ENCODE assay signal across 29 cellular contexts in the genomic region with DNA sequence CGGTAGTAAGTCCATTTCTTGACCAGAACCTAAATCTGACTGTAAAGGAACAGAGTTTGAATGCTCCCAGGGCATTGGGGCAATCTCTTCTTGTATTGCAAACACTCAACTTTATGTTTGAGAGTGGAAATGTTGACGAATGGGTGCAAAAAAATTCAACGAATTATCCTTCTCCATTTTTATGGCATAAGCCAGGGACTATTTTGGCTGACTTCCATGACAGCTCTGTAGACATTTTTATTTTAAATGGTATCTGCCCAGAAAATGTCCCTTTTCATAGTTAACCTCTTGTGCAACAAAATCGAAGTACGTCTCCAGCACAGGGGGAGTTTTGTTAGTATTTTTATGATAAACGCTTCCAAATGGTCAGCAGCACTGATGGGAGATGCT. TPM values are rescaled to one million over a fixed set of nuclear protein-coding genes. Genes with fewer than 3 reads are reported as not detected.
DNase-seq lines count a peak whose midpoint lies in the region; ATAC-seq and TF ChIP-seq lines count a peak whose summit lies in the region.
"Had no signal": no experiment of that assay in that cellular context is flagged by ENCODE, and none has a peak within 500 bp of the region (broad histone marks: within the 10 kb centered on the region; RNA-seq: fewer than 3 reads in every experiment).

No MANE protein-coding gene starts in this region.

- DNase-seq in HCT116 (ENCODE audit: low read depth, low spot score) (no peak), WTC11 (ENCODE audit: low spot score) (no peak), lower lobe of right lung (no peak), type B pancreatic cell (ENCODE audit: extremely low spot score, unreplicated experiment) (no peak), NCI-H146 (lab: John Stamatoyannopoulos, UW) (no peak), OCI-M2 (lab: John Stamatoyannopoulos, UW; ENCODE audit: unreplicated experiment) (no peak)
- DNase-seq in stimulated activated CD4-positive, alpha-beta T cell treated with anti-CD3 and anti-CD28 coated beads, Interleukin-1b, Interleukin-23, amount 100 ng/mL, for 48 hours, result no peak
- DNase-seq: activated CD8-positive, alpha-beta memory T cell treated with anti-CD3 and anti-CD28 coated beads, Interleukin-2, amount 10 ng/mL, durations not matched to agents 7 days and 5 days; activated gamma-delta T cell treated with Interleukin-2 at 50 U/mL for 16 hours; activated naive CD8-positive, alpha-beta T cell treated with anti-CD3 and anti-CD28 coated beads, Interleukin-2, amount 10 ng/mL, durations not matched to agents 7 days and 5 days; activated T-cell treated with anti-CD3 and anti-CD28 coated beads, Interleukin-2, amount 50 U/mL, for 4 hours; CD4-positive, CD25-positive, alpha-beta regulatory T cell; DND-41; GF-D8; head of caudate nucleus; KBM-7; kidney glomerular epithelial cell; NCI-H1092 treated with DMSO at 0.1 percent for 48 hours; NCI-H187; NCI-H2171; NCI-H510A; nephron progenitor cell; ovary; retina; SK-N-SH had no signal

- H3K27me3 Mint-ChIP-seq in WTC11 (ENCODE audit: low read depth) (peaks cover 49% of the 10 kb centered on the region), type B pancreatic cell (peaks cover 45% of the 10 kb centered on the region)

- no peak for TF ChIP-seq RAD21 in HCT116 (IDR thresholded peaks at IDR 0.05; ENCODE audit: low read depth)

- H3K4me1 ChIP-seq in HCT116 (ENCODE audit: control insufficient read depth in 1 of 2, insufficient read depth in 2 of 2, low read length in 2 of 2), result peaks cover 31 to 56% of the 10 kb centered on the region in 2 experiments
- peaks cover 10% of the 10 kb centered on the region for H3K4me1 ChIP-seq in lower lobe of right lung

- H3K79me2 ChIP-seq in HCT116 (ENCODE audit: insufficient read depth, low read length), result peaks cover 68% of the 10 kb centered on the region

- peaks cover 7 to 23% of the 10 kb centered on the region in 2 experiments; a peak in 2 of 4 replicates for H3K9me3 ChIP-seq in HCT116 (ENCODE audit: control insufficient read depth in 1 of 2, insufficient read depth in 1 of 2, low read depth in 1 of 2, low read length in 2 of 2)
- H3K9me3 ChIP-seq in lower lobe of right lung, result peaks cover 7% of the 10 kb centered on the region
- H3K9me3 ChIP-seq: ovary had no signal

- H3K9me3 Mint-ChIP-seq in WTC11 (peaks cover 29% of the 10 kb centered on the region), type B pancreatic cell (peaks cover 10% of the 10 kb centered on the region)

- H3K9me2 ChIP-seq in HCT116 (ENCODE audit: insufficient read depth), result no peaks in the 10 kb centered on the region
- H3K9me2 ChIP-seq: SK-N-SH had no signal

- peaks cover 37% of the 10 kb centered on the region for H3K4me1 Mint-ChIP-seq in WTC11
- H3K4me1 Mint-ChIP-seq in type B pancreatic cell (ENCODE audit: unreplicated experiment), result peaks cover 6% of the 10 kb centered on the region
- H3K4me1 Mint-ChIP-seq: activated CD8-positive, alpha-beta memory T cell treated with anti-CD3 and anti-CD28 coated beads, Interleukin-2, amount 10 ng/mL, durations not matched to agents 7 days and 5 days; activated naive CD8-positive, alpha-beta T cell treated with anti-CD3 and anti-CD28 coated beads, Interleukin-2, amount 10 ng/mL, durations not matched to agents 7 days and 5 days had no signal

- peak overlapping the region; percentile 52; the same call in 1 of the 2 replicates for H3K27ac ChIP-seq in HCT116 (ENCODE audit: low read depth, low read length)
- H3K27ac ChIP-seq in lower lobe of right lung, result no peak overlapping the region
- H3K27ac ChIP-seq: foreskin keratinocyte, ovary had no signal

- no peak overlapping the region for H3K9ac ChIP-seq in HCT116 (ENCODE audit: low read length)
- H3K9ac ChIP-seq: SK-N-SH had no signal

- POLR2A ChIA-PET in HCT116 (lab: Charles Lee) (interaction anchor here (3.1 kb wide), 1 partner anchor 9 kb away, joined by 11 read pairs; no protein-coding TSS in a partner anchor), WTC11 (lab: Charles Lee) (no interaction called here)

- ATAC-seq in HCT116 (no peak), WTC11 (no peak), lower lobe of right lung (no peak)
- ATAC-seq: activated CD8-positive, alpha-beta memory T cell treated with anti-CD3 and anti-CD28 coated beads, Interleukin-2, amount 10 ng/mL, durations not matched to agents 7 days and 5 days; activated T-cell treated with anti-CD3 and anti-CD28 coated beads, Interleukin-2, amount 50 U/mL, for 4 hours had no signal

- no peak for TF ChIP-seq CTCF in HCT116 (IDR thresholded peaks at IDR 0.05 in 2 of 3, conservative IDR thresholded peaks at IDR 0.05 in 1 of 3; ENCODE audit: borderline replicate concordance in 1 of 3, insufficient read depth in 1 of 3, low read depth in 2 of 3, low read length in 2 of 3)
- no peak for TF ChIP-seq CTCF in WTC11 (IDR thresholded peaks at IDR 0.05)
- TF ChIP-seq CTCF in lower lobe of right lung (IDR thresholded peaks at IDR 0.05), result no peak
- TF ChIP-seq CTCF in type B pancreatic cell (conservative IDR thresholded peaks at IDR 0.05), result no peak

- CTCF ChIA-PET in HCT116 (lab: Charles Lee), result interaction anchor here (1.6 kb wide), 1 partner anchor 22 kb away, joined by 4 read pairs; no protein-coding TSS in a partner anchor
- CTCF ChIA-PET in WTC11 (lab: Charles Lee), result interaction anchor here (1.2 to 2.1 kb wide), 5 partner anchors 16 to 81 kb away, joined by 5 to 10 read pairs (median 5); no protein-coding TSS in a partner anchor

- H3K27ac Mint-ChIP-seq in WTC11 (peak overlapping the region; percentile 73), type B pancreatic cell (peak overlapping the region; percentile 99)
- H3K27ac Mint-ChIP-seq: activated CD8-positive, alpha-beta memory T cell treated with anti-CD3 and anti-CD28 coated beads, Interleukin-2, amount 10 ng/mL, durations not matched to agents 7 days and 5 days; activated naive CD8-positive, alpha-beta T cell treated with anti-CD3 and anti-CD28 coated beads, Interleukin-2, amount 10 ng/mL, durations not matched to agents 7 days and 5 days; CD4-positive, CD25-positive, alpha-beta regulatory T cell; nephron progenitor cell; stimulated activated naive CD8-positive, alpha-beta T cell treated with anti-CD3 and anti-CD28 coated beads, Interleukin-15, Interleukin-2, amounts not matched to agents 100 ng/mL and 50 ng/mL, for 24 hours had no signal

- no TSS peak for BruUV-seq in HCT116 (replicated peaks; lab: Mats Ljungman, UMichigan)

- no peak overlapping the region for H3K4me2 ChIP-seq in HCT116 (ENCODE audit: low read length)

- H4K20me1 ChIP-seq in HCT116 (ENCODE audit: insufficient read depth), result no peaks in the 10 kb centered on the region

- H3K36me3 Mint-ChIP-seq in WTC11, result peaks cover 38% of the 10 kb centered on the region
- H3K36me3 Mint-ChIP-seq in type B pancreatic cell, result peaks cover 4% of the 10 kb centered on the region
- H3K36me3 Mint-ChIP-seq: activated CD8-positive, alpha-beta memory T cell treated with anti-CD3 and anti-CD28 coated beads, Interleukin-2, amount 10 ng/mL, durations not matched to agents 7 days and 5 days; activated naive CD8-positive, alpha-beta T cell treated with anti-CD3 and anti-CD28 coated beads, Interleukin-2, amount 10 ng/mL, durations not matched to agents 7 days and 5 days; CD4-positive, CD25-positive, alpha-beta regulatory T cell had no signal

- H3K4me3 ChIP-seq in HCT116 (replicated peaks in 1 of 2; ENCODE audit: low read depth in 1 of 2, low read length in 2 of 2) (no peak overlapping the region), lower lobe of right lung (peak overlapping the region; percentile 69)
- H3K4me3 ChIP-seq: ovary, skin epidermis had no signal

- H2AFZ ChIP-seq in HCT116 (ENCODE audit: low read depth, low read length, poor library complexity, severe bottlenecking), result no peak overlapping the region

- intact Hi-C loops in HCT116 (cut with micrococcal nuclease) (no loop called here), lower lobe of right lung (cut with DNase I) (no loop called here)

- H3K36me3 ChIP-seq in HCT116 (ENCODE audit: control insufficient read depth in 1 of 2, insufficient read depth in 2 of 2, low read length in 2 of 2) (peaks cover 11 to 60% of the 10 kb centered on the region in 2 experiments), lower lobe of right lung (peaks cover 19% of the 10 kb centered on the region)
- H3K36me3 ChIP-seq: ovary had no signal

- H3K27me3 ChIP-seq in HCT116 (ENCODE audit: insufficient read depth, low read length) (no peaks in the 10 kb centered on the region), lower lobe of right lung (ENCODE audit: low read depth) (peaks cover 24% of the 10 kb centered on the region)
- H3K27me3 ChIP-seq: ovary had no signal

- RAD21 ChIA-PET in HCT116 (lab: Charles Lee; ENCODE audit: low non-redundant PET in 1 of 2, low total read pairs in 2 of 2, uncharacterized antibody in 2 of 2, unreplicated experiment in 2 of 2), result no interaction called here

- TF ChIP-seq POLR2A in HCT116 (IDR thresholded peaks at IDR 0.05; ENCODE audit: borderline replicate concordance, extremely low read depth, insufficient read depth, insufficient read length), result no peak

- H3K4me3 Mint-ChIP-seq in WTC11, result peak overlapping the region; percentile 45; the same call in 1 of the 2 replicates
- peak overlapping the region; percentile 66 for H3K4me3 Mint-ChIP-seq in type B pancreatic cell
- H3K4me3 Mint-ChIP-seq: activated CD8-positive, alpha-beta memory T cell treated with anti-CD3 and anti-CD28 coated beads, Interleukin-2, amount 10 ng/mL, durations not matched to agents 7 days and 5 days; activated naive CD8-positive, alpha-beta T cell treated with anti-CD3 and anti-CD28 coated beads, Interleukin-2, amount 10 ng/mL, durations not matched to agents 7 days and 5 days; activated T-cell treated with anti-CD3 and anti-CD28 coated beads, Interleukin-2, amount 50 U/mL, for 4 hours; CD4-positive, CD25-positive, alpha-beta regulatory T cell; nephron progenitor cell; stimulated activated naive CD8-positive, alpha-beta T cell treated with anti-CD3 and anti-CD28 coated beads, Interleukin-15, Interleukin-2, amounts not matched to agents 100 ng/mL and 50 ng/mL, for 24 hours had no signal

TF ChIP-seq in HCT116, 20 proteins besides CTCF, POLR2A, EP300 and RAD21 (continues in another document):
- no peak for TF ChIP-seq CEBPB (IDR thresholded peaks at IDR 0.05; ENCODE audit: low read depth)
- no peak for TF ChIP-seq ELF1 (IDR thresholded peaks at IDR 0.05; ENCODE audit: borderline replicate concordance, low read depth)
- no peak for TF ChIP-seq MAX (IDR thresholded peaks at IDR 0.05)

TF ChIP-seq in WTC11, 78 proteins besides CTCF, POLR2A, EP300 and RAD21 (continues in another document):
- TF ChIP-seq GABPB1 (CRISPR knock-in tag; IDR thresholded peaks at IDR 0.05) (no peak), MYBL2 (CRISPR knock-in tag; IDR thresholded peaks at IDR 0.05) (no peak), ZNF232 (CRISPR knock-in tag; IDR thresholded peaks at IDR 0.05) (no peak), ELF4 (CRISPR knock-in tag; IDR thresholded peaks at IDR 0.05; ENCODE audit: low read depth) (no peak), ATF1 (CRISPR knock-in tag; IDR thresholded peaks at IDR 0.05) (no peak)

RNA-seq across cellular contexts. Expression of gene MLPH, which starts 3.7 kb away (rescaled TPM):
- total RNA-seq in HCT116 (2021; ENCODE audit: unreplicated experiment) (81.4 TPM), WTC11 (2021) (7.7 to 10.3 TPM (median 9.7 TPM) in 3 replicates), lower lobe of right lung (394 TPM), type B pancreatic cell (ENCODE audit: low replicate concordance) (14.8 and 16.7 TPM in 2 replicates)
- 104 and 111 TPM in 2 replicates for polyA plus RNA-seq in HCT116 (2012)
- total RNA-seq: activated CD8-positive, alpha-beta memory T cell treated with anti-CD3 and anti-CD28 coated beads, Interleukin-2, amount 10 ng/mL, durations not matched to agents 7 days and 5 days; activated naive CD8-positive, alpha-beta T cell treated with anti-CD3 and anti-CD28 coated beads, Interleukin-2, amount 10 ng/mL, durations not matched to agents 7 days and 5 days; T-helper 1 cell treated with Interleukin-12 subunit alpha and Interleukin-12 subunit beta and Interleukin-4 antibody, amounts not matched to agents 30 ng/mL and 1 ng/mL, for 36 hours had no signal
- polyA plus RNA-seq: CD4-positive, CD25-positive, alpha-beta regulatory T cell had no signal
